ENCODE assay signal across 8 cellular contexts in the genomic region with DNA sequence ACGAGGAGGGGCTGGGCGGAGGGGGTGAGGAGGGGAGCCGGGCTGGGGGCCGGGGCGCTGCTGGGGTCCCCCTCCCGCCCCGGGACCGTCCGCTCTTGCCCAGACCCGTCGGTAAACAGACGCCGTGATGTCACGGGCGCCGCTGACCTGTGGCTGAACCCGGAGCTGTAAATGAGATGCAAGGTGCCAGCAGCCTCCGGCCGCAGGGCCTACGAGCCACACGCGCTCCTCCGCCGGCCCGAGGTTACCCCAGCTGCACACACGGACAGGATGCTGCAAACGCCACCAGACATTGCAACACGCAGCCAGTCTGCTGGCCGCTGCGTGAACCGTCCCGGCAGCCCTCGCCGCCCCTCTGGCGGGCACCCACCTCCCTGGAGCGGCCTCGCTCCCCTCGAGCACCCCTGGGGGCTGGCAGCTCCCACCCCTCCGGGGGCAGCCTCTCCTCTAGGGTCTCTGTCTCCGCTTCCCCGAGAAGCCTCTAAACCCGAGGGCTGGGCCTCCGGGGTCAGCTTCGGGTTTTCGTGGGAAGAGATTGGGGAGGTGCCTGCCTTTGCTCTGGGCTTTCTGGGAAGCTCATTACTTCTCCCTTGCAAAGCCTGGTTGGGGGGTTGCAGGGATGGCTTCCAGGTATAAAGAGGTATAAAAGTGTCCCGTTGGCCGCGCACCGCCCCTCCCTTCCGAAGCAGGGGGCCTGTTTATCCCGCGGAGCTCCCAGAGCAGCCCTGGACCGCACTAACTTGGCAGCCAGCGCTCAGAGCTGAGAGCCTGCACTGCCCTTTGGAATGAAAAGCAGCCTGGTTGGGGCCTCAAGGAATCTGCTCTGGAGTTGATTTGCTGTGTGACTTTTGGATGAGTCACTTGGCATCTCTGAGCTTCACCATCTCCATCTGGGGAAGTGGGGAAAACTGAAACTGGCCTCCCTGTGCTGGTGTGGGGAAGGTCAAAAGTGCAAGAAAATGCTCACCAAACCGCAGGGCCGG. TPM values are rescaled to one million over a fixed set of nuclear protein-coding genes. Genes with fewer than 3 reads are reported as not detected.
DNase-seq lines count a peak whose midpoint lies in the region; ATAC-seq and TF ChIP-seq lines count a peak whose summit lies in the region.

No MANE protein-coding gene starts in this region.

- peak overlapping the region; percentile 51 for H3K4me3 ChIP-seq in AG10803 (ENCODE audit: low read length)
- peak overlapping the region; percentile 49 for H3K4me3 ChIP-seq in endodermal cell (ENCODE audit: low read length)
- H3K4me3 ChIP-seq in lung, result no peak overlapping the region
- H3K4me3 ChIP-seq in suprapubic skin, result peak overlapping the region; percentile 43

- peak overlapping the region; percentile 64 for H3K4me3 Mint-ChIP-seq in endodermal cell

- no peaks in the 10 kb centered on the region for H3K36me3 Mint-ChIP-seq in endodermal cell (ENCODE audit: low read depth)

- H3K27ac ChIP-seq in endodermal cell (ENCODE audit: low read depth, low read length) (no peak overlapping the region), lung (ENCODE audit: low read depth in 1 of 2, low read length in 1 of 2) (peak overlapping the region; percentile 63 to 97), suprapubic skin (peak overlapping the region; percentile 78)

- H3K9ac ChIP-seq in endodermal cell (ENCODE audit: extremely low read depth, low read length, poor library complexity, severe bottlenecking), result no peak overlapping the region

- TF ChIP-seq EP300 in suprapubic skin (IDR thresholded peaks at IDR 0.05), result peak; percentile 36

- no peak for TF ChIP-seq POLR2A in suprapubic skin (IDR thresholded peaks at IDR 0.05)

- H3K4me1 Mint-ChIP-seq in endodermal cell, result peaks cover 5% of the 10 kb centered on the region

- H3K9me3 ChIP-seq in endodermal cell (ENCODE audit: control insufficient read depth, low read length), result no peaks in the 10 kb centered on the region
- no peaks in the 10 kb centered on the region for H3K9me3 ChIP-seq in lung (ENCODE audit: control insufficient read depth in 2 of 2, insufficient read depth in 1 of 2, low read length in 1 of 2)
- no peaks in the 10 kb centered on the region for H3K9me3 ChIP-seq in suprapubic skin

- peaks cover 81% of the 10 kb centered on the region for H3K27me3 ChIP-seq in endodermal cell (ENCODE audit: control insufficient read depth, insufficient read depth, low read length, poor library complexity, severe bottlenecking)
- no peaks in the 10 kb centered on the region for H3K27me3 ChIP-seq in lung (ENCODE audit: control insufficient read depth, insufficient read depth)
- H3K27me3 ChIP-seq in suprapubic skin, result no peaks in the 10 kb centered on the region

- DNase-seq in AG10803 (ENCODE audit: low read depth) (peak; percentile 99), RKO (ENCODE audit: low spot score) (peak; percentile 74), endodermal cell (peak; percentile 92), lung (ENCODE audit: low spot score) (peak; percentile 80), suprapubic skin (ENCODE audit: low spot score in 2 of 2) (peak; percentile 93)
- no peak for DNase-seq in stimulated activated CD4-positive, alpha-beta T cell treated with anti-CD3 and anti-CD28 coated beads, Interleukin-1b, Interleukin-23, amount 100 ng/mL, for 48 hours

- H3K36me3 ChIP-seq in endodermal cell (ENCODE audit: control insufficient read depth, insufficient read depth, low read length), result no peaks in the 10 kb centered on the region
- peaks cover 0 to 2% of the 10 kb centered on the region in 2 donors for H3K36me3 ChIP-seq in lung (ENCODE audit: control insufficient read depth in 2 of 2, insufficient read depth in 2 of 2, low read length in 2 of 2)
- H3K36me3 ChIP-seq in suprapubic skin, result peaks cover 5% of the 10 kb centered on the region

- no peaks in the 10 kb centered on the region for H3K9me3 Mint-ChIP-seq in endodermal cell

- 11 to 14% methylated on average over 24 to 56 of the region's 56 CpGs for WGBS in endodermal cell (ENCODE audit: insufficient coverage in 1 of 2, insufficient read length in 1 of 2), 2 experiments
- WGBS in lung, 2 donors, result 14% methylated on average over 46 to 56 of the region's 56 CpGs
- 48% methylated on average over 20 of the region's 56 CpGs for WGBS in suprapubic skin

- TF ChIP-seq CTCF in AG10803 (conservative IDR thresholded peaks at IDR 0.05; ENCODE audit: low read length) (no peak; the same call in 1 of the 2 replicates), endodermal cell (conservative IDR thresholded peaks at IDR 0.05) (no peak), lung (IDR thresholded peaks at IDR 0.05; ENCODE audit: control extremely low read depth, extremely low read depth) (no peak), suprapubic skin (IDR thresholded peaks at IDR 0.05) (no peak)

- no peaks in the 10 kb centered on the region for H3K4me1 ChIP-seq in endodermal cell (ENCODE audit: control insufficient read depth, insufficient read depth, low read length)
- peaks cover 20 to 39% of the 10 kb centered on the region in 2 donors for H3K4me1 ChIP-seq in lung (ENCODE audit: control insufficient read depth in 2 of 2, insufficient read depth in 2 of 2, low read length in 2 of 2)
- peaks cover 99% of the 10 kb centered on the region for H3K4me1 ChIP-seq in suprapubic skin

- H3K27me3 Mint-ChIP-seq in endodermal cell (ENCODE audit: insufficient read depth), result peaks cover 90% of the 10 kb centered on the region

- H3K27ac Mint-ChIP-seq in endodermal cell, result no peak overlapping the region

- ATAC-seq in GM21619 (IDR thresholded peaks at IDR 0.05; ENCODE audit: unreplicated experiment), result peak; percentile 69
- ATAC-seq in lung (ENCODE audit: insufficient read depth, low FRiP score), result peak; percentile 68
- no peak for ATAC-seq in GM18873 (IDR thresholded peaks at IDR 0.05; ENCODE audit: low FRiP score, unreplicated experiment)

RNA-seq across cellular contexts. Expression of a gene that starts 21.9 kb away (rescaled TPM):
- total RNA-seq in endodermal cell (1 to 10 TPM; 9.2 to 9.8 TPM), lung (100 to 1,000 TPM in 1 of 2 donors, 10 to 100 TPM in 1; 79.7 to 109 TPM), suprapubic skin (10 to 100 TPM; 73.3 to 86.9 (median 80.2) TPM)
- polyA plus RNA-seq in endodermal cell (2013, experiment 1 of 2), result 5.2 TPM
- 4.6 TPM for polyA plus RNA-seq in endodermal cell (2013, experiment 2 of 2)
- 10 to 100 TPM; 56.7 to 79.8 TPM for polyA plus RNA-seq in lung

RNA-seq across cellular contexts. Expression of a gene that starts 47.8 kb away (rescaled TPM):
- total RNA-seq in endodermal cell (not detected), lung (not detected), suprapubic skin (not detected)
- not detected for polyA plus RNA-seq in endodermal cell (2013, experiment 1 of 2)
- not detected for polyA plus RNA-seq in endodermal cell (2013, experiment 2 of 2)
- not detected for polyA plus RNA-seq in lung

Comparison
In these comparisons a context has a peak if more than half of its experiments do, and no peak if none do; other contexts are left out.
1. RNA of a gene that starts 21.9 kb away (total RNA-seq): 79.7 to 109 TPM in lung and 73.3 to 86.9 TPM in suprapubic skin; 9.2 to 9.8 TPM in endodermal cell; every median in the first group is over 4 times any median in the second.